Comparison of ENCODE assay signal across 25 cellular contexts in the genomic region with DNA sequence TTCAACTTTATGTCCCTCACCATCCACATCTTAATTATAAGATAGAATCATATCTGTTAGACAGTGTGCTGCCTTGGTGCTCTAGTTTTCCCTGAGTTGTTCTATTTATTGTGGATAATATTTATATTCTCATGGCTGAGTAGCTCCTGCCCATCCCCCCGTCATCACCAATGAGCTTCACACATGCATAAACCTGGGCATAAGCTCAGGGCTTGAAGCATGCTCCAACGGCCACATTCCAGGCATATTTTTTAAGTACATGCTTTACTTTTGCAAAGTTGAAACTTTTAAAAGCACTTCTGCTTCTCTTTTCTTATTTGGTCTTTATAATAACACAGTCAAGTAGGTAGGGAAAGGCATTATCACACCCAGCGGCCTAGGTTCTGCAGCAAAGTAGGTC. TPM values are rescaled to one million over a fixed set of nuclear protein-coding genes. Genes with fewer than 3 reads are reported as not detected.
DNase-seq lines count a peak whose midpoint lies in the region; TF ChIP-seq lines count a peak whose summit lies in the region.
"Had no signal": no experiment of that assay in that cellular context is flagged by ENCODE, and none has a peak within 500 bp of the region (broad histone marks: within the 10 kb centered on the region; RNA-seq: fewer than 3 reads in every experiment).

No MANE protein-coding gene starts in this region.

- H3K36me3 Mint-ChIP-seq in nephron (ENCODE audit: low read depth): no peaks in the 10 kb centered on the region
- H3K36me3 Mint-ChIP-seq in activated T-helper 1 cell treated with anti-CD3 and anti-CD28 coated beads, Interleukin-12 subunit alpha, Interleukin-12 subunit beta, Interleukin-2, Interleukin-4 antibody, amounts not matched to agents 30 ng/mL and 10 ng/mL and 1 ng/mL, durations not matched to agents 14 hours and 24 hours and 36 hours (ENCODE audit: low read depth): no peaks in the 10 kb centered on the region
- H3K36me3 Mint-ChIP-seq: activated naive CD8-positive, alpha-beta T cell treated with anti-CD3 and anti-CD28 coated beads for 36 hours; brain; neural progenitor cell had no signal

- DNase-seq in ACHN: peak; percentile 30
- peak; percentile 26 for DNase-seq in fibroblast of peridontal ligament (ENCODE audit: extremely low read depth)
- DNase-seq in activated T-helper 1 cell treated with anti-CD3 and anti-CD28 coated beads, Interleukin-12 subunit alpha, Interleukin-12 subunit beta, Interleukin-2, Interleukin-4 antibody, amounts not matched to agents 30 ng/mL and 10 ng/mL and 1 ng/mL, durations not matched to agents 14 hours and 24 hours and 36 hours (ENCODE audit: low spot score): no peak
- DNase-seq in NCI-H187 (lab: John Stamatoyannopoulos, UW): no peak
- DNase-seq in activated CD4-positive, CD25-positive, alpha-beta regulatory T cell (lab: John Stamatoyannopoulos, UW): no peak
- DNase-seq in cerebellum (ENCODE audit: low spot score): no peak
- DNase-seq: activated CD8-positive, alpha-beta memory T cell treated with anti-CD3 and anti-CD28 coated beads, Interleukin-2, amount 50 U/mL, for 4 hours; activated naive CD8-positive, alpha-beta T cell treated with anti-CD3 and anti-CD28 coated beads for 36 hours; cortex of kidney; heart left ventricle; mucosa of descending colon; MV-4-11; NCI-H2171; NCI-H526 treated with DMSO at 0.1 percent for 48 hours; RPMI8226; SK-N-SH; stimulated activated CD4-positive, alpha-beta T cell treated with anti-CD3 and anti-CD28 coated beads, Interleukin-2, amount 100 ng/mL, for 24 hours; T-helper 2 cell had no signal

- intact Hi-C loops in activated T-helper 1 cell treated with anti-CD3 and anti-CD28 coated beads, Interleukin-12 subunit alpha, Interleukin-12 subunit beta, Interleukin-2, Interleukin-4 antibody, amounts not matched to agents 30 ng/mL and 10 ng/mL and 1 ng/mL, durations not matched to agents 14 hours and 24 hours and 36 hours (cut with micrococcal nuclease): no loop called here

- H3K9me3 Mint-ChIP-seq in nephron: no peaks in the 10 kb centered on the region
- H3K9me3 Mint-ChIP-seq in activated T-helper 1 cell treated with anti-CD3 and anti-CD28 coated beads, Interleukin-12 subunit alpha, Interleukin-12 subunit beta, Interleukin-2, Interleukin-4 antibody, amounts not matched to agents 30 ng/mL and 10 ng/mL and 1 ng/mL, durations not matched to agents 14 hours and 24 hours and 36 hours: no peaks in the 10 kb centered on the region
- H3K9me3 Mint-ChIP-seq: activated naive CD8-positive, alpha-beta T cell treated with anti-CD3 and anti-CD28 coated beads for 36 hours; activated T-helper 2 cell treated with anti-CD3 and anti-CD28 coated beads, Interferon-gamma antibody, Interleukin-2, Interleukin-4, amounts not matched to agents 10 μg/mL and 5 μg/mL and 100 μg/mL, durations not matched to agents 14 hours and 24 hours and 36 hours; brain; neural progenitor cell; stimulated activated effector memory CD8-positive, alpha-beta T cell treated with anti-CD3 and anti-CD28 coated beads, Interleukin-12 subunit alpha, Interleukin-12 subunit beta, amount 100 ng/mL, for 72 hours had no signal

- TF ChIP-seq CTCF in nephron (IDR thresholded peaks at IDR 0.05; ENCODE audit: unreplicated experiment in 3 of 3): no peak

- peaks cover 23% of the 10 kb centered on the region for H3K4me1 Mint-ChIP-seq in nephron
- peaks cover 20% of the 10 kb centered on the region for H3K4me1 Mint-ChIP-seq in activated T-helper 1 cell treated with anti-CD3 and anti-CD28 coated beads, Interleukin-12 subunit alpha, Interleukin-12 subunit beta, Interleukin-2, Interleukin-4 antibody, amounts not matched to agents 30 ng/mL and 10 ng/mL and 1 ng/mL, durations not matched to agents 14 hours and 24 hours and 36 hours (ENCODE audit: low read depth)

- H3K27ac Mint-ChIP-seq in nephron: peak overlapping the region; percentile 14 to 62 (median 49)
- no peak overlapping the region for H3K27ac Mint-ChIP-seq in activated T-helper 1 cell treated with anti-CD3 and anti-CD28 coated beads, Interleukin-12 subunit alpha, Interleukin-12 subunit beta, Interleukin-2, Interleukin-4 antibody, amounts not matched to agents 30 ng/mL and 10 ng/mL and 1 ng/mL, durations not matched to agents 14 hours and 24 hours and 36 hours
- H3K27ac Mint-ChIP-seq: activated naive CD8-positive, alpha-beta T cell treated with anti-CD3 and anti-CD28 coated beads for 36 hours; activated T-helper 2 cell treated with anti-CD3 and anti-CD28 coated beads, Interferon-gamma antibody, Interleukin-2, Interleukin-4, amounts not matched to agents 10 μg/mL and 5 μg/mL and 100 μg/mL, durations not matched to agents 14 hours and 24 hours and 36 hours; neural progenitor cell; progenitor cell of endocrine pancreas; stimulated activated effector memory CD8-positive, alpha-beta T cell treated with anti-CD3 and anti-CD28 coated beads, Interleukin-12 subunit alpha, Interleukin-12 subunit beta, amount 100 ng/mL, for 72 hours had no signal

- no peak for TF ChIP-seq EP300 in Ishikawa (IDR thresholded peaks at IDR 0.05; ENCODE audit: borderline replicate concordance)

- H3K27me3 Mint-ChIP-seq in nephron (ENCODE audit: low read depth): no peaks in the 10 kb centered on the region
- H3K27me3 Mint-ChIP-seq in activated T-helper 1 cell treated with anti-CD3 and anti-CD28 coated beads, Interleukin-12 subunit alpha, Interleukin-12 subunit beta, Interleukin-2, Interleukin-4 antibody, amounts not matched to agents 30 ng/mL and 10 ng/mL and 1 ng/mL, durations not matched to agents 14 hours and 24 hours and 36 hours (ENCODE audit: insufficient read depth): peaks cover 5% of the 10 kb centered on the region
- H3K27me3 Mint-ChIP-seq: activated naive CD8-positive, alpha-beta T cell treated with anti-CD3 and anti-CD28 coated beads for 36 hours; progenitor cell of endocrine pancreas had no signal

- TF ChIP-seq RAD21 in Ishikawa (IDR thresholded peaks at IDR 0.05; ENCODE audit: low read depth): no peak

- in situ Hi-C loops in ACHN (cut with HindIII; ENCODE audit: low pct_ligation_motif_present, low pct_unique_long_range_greater_than_20kb, low sequenced_read_pairs): no loop called here

- no peak overlapping the region for H3K4me3 Mint-ChIP-seq in nephron
- no peak overlapping the region for H3K4me3 Mint-ChIP-seq in activated T-helper 1 cell treated with anti-CD3 and anti-CD28 coated beads, Interleukin-12 subunit alpha, Interleukin-12 subunit beta, Interleukin-2, Interleukin-4 antibody, amounts not matched to agents 30 ng/mL and 10 ng/mL and 1 ng/mL, durations not matched to agents 14 hours and 24 hours and 36 hours
- H3K4me3 Mint-ChIP-seq: activated naive CD8-positive, alpha-beta T cell treated with anti-CD3 and anti-CD28 coated beads for 36 hours; neural progenitor cell; stimulated activated effector memory CD8-positive, alpha-beta T cell treated with anti-CD3 and anti-CD28 coated beads, Interleukin-12 subunit alpha, Interleukin-12 subunit beta, amount 100 ng/mL, for 72 hours had no signal

TF ChIP-seq in Ishikawa, 13 proteins besides CTCF, POLR2A, EP300 and RAD21:
- TF ChIP-seq ZBTB7A (IDR thresholded peaks at IDR 0.05; ENCODE audit: low read depth) (no peak), TCF12 (IDR thresholded peaks at IDR 0.05; ENCODE audit: low read depth) (no peak), MAX (IDR thresholded peaks at IDR 0.05) (peak; percentile 25; the same call in 1 of the 2 replicates), TEAD4 (IDR thresholded peaks at IDR 0.05) (peak; percentile 61), CREB1 (IDR thresholded peaks at IDR 0.05; ENCODE audit: low read depth) (no peak), NFIC (IDR thresholded peaks at IDR 0.05) (no peak)
TF ChIP-seq in Ishikawa: peak in this region for 2.

RNA-seq across cellular contexts. Expression of gene FBXO34, which starts 3.4 kb away (rescaled TPM):
- total RNA-seq in activated T-helper 1 cell treated with anti-CD3 and anti-CD28 coated beads, Interleukin-12 subunit alpha, Interleukin-12 subunit beta, Interleukin-2, Interleukin-4 antibody, amounts not matched to agents 30 ng/mL and 10 ng/mL and 1 ng/mL, durations not matched to agents 14 hours and 24 hours and 36 hours: 24.7 and 26.6 TPM in 2 replicates
- total RNA-seq in cerebellum: 29.5 TPM

Comparison
In these comparisons a context has a peak if more than half of its experiments do, and no peak if none do; other contexts are left out.
1. DNase-seq: peak in ACHN (single experiment) and fibroblast of peridontal ligament (single experiment); none in activated T-helper 1 cell treated with anti-CD3 and anti-CD28 coated beads, Interleukin-12 subunit alpha, Interleukin-12 subunit beta, Interleukin-2, Interleukin-4 antibody, amounts not matched to agents 30 ng/mL and 10 ng/mL and 1 ng/mL, durations not matched to agents 14 hours and 24 hours and 36 hours (single experiment), NCI-H187 (0 of 2), activated CD4-positive, CD25-positive, alpha-beta regulatory T cell (0 of 4) and cerebellum (single experiment).